10 cellular contexts compared by ENCODE assay signal in the genomic region with DNA sequence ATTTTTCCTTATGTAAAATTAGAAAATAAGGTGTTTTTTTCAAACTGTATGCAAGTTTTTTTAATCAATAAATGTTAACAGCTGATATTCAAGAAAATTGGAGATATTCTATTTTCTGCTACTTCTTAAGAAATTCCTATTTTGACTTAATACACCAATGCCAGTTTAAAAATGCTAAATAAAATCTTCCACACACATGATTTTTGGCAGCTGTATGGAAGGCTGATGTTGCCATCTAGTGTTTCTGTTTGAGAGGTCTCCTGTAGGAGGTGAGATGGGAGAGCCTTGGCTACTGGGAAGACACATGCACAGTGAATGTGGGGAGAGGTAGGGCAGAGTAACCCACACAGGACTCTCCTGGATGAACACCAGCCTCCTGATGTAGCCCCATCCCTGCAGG. TPM values are rescaled to one million over a fixed set of nuclear protein-coding genes. Genes with fewer than 3 reads are reported as not detected.
DNase-seq lines count a peak whose midpoint lies in the region; ATAC-seq, FAIRE-seq and TF ChIP-seq lines count a peak whose summit lies in the region.
"Had no signal": no experiment of that assay in that cellular context is flagged by ENCODE, and none has a peak within 500 bp of the region (broad histone marks: within the 10 kb centered on the region; RNA-seq: fewer than 3 reads in every experiment).

No MANE protein-coding gene starts in this region.

- H3K27ac Mint-ChIP-seq in endodermal cell = no peak overlapping the region
- H3K27ac Mint-ChIP-seq in naive B cell = peak overlapping the region in 1 of 6 donors; percentile 10

- H3K4me1 Mint-ChIP-seq in endodermal cell (no peaks in the 10 kb centered on the region), naive B cell (no peaks in the 10 kb centered on the region)

- no peak overlapping the region for H3K27ac ChIP-seq in endodermal cell (ENCODE audit: low read depth, low read length)
- H3K27ac ChIP-seq: upper lobe of left lung had no signal

- H3K36me3 ChIP-seq in endodermal cell (ENCODE audit: control insufficient read depth, insufficient read depth, low read length) = no peaks in the 10 kb centered on the region
- H3K36me3 ChIP-seq: upper lobe of left lung had no signal

- peak; percentile 76 for FAIRE-seq in TTC549 (lab: Jason Lieb, UNC)
- FAIRE-seq: G401.6 had no signal

- no peak overlapping the region for H3K4me3 ChIP-seq in endodermal cell (ENCODE audit: low read length)
- H3K4me3 ChIP-seq: upper lobe of left lung had no signal

- ATAC-seq in GM21367 (IDR thresholded peaks at IDR 0.05; ENCODE audit: unreplicated experiment) (peak; percentile 89), naive B cell (ENCODE audit: low read depth in 2 of 2) (peak; percentile 72 to 77)

- H3K9ac ChIP-seq in endodermal cell (ENCODE audit: extremely low read depth, low read length, poor library complexity, severe bottlenecking) = no peak overlapping the region

- H3K4me3 Mint-ChIP-seq in endodermal cell (no peak overlapping the region), naive B cell (no peak overlapping the region)

- H3K9me3 ChIP-seq in endodermal cell (ENCODE audit: control insufficient read depth, low read length) = no peaks in the 10 kb centered on the region
- H3K9me3 ChIP-seq: upper lobe of left lung had no signal

- no peaks in the 10 kb centered on the region for H3K36me3 Mint-ChIP-seq in endodermal cell (ENCODE audit: low read depth)
- no peaks in the 10 kb centered on the region for H3K36me3 Mint-ChIP-seq in naive B cell

- TF ChIP-seq CTCF in endodermal cell (conservative IDR thresholded peaks at IDR 0.05) = peak; percentile 79

- H3K27me3 Mint-ChIP-seq in endodermal cell (ENCODE audit: insufficient read depth) = no peaks in the 10 kb centered on the region
- H3K27me3 Mint-ChIP-seq in naive B cell = peaks cover 6 to 18% (median 10%) of the 10 kb centered on the region in 3 donors

- DNase-seq in SHP77 (lab: John Stamatoyannopoulos, UW) (peak; percentile 23 to 42), SHP77 treated with DMSO at 0.1 percent for 48 hours (lab: John Stamatoyannopoulos, UW) (no peak), KG1 (lab: John Stamatoyannopoulos, UW) (peak; percentile 9), endodermal cell (peak; percentile 71), naive B cell (peak; percentile 34), occipital lobe (lab: John Stamatoyannopoulos, UW) (no peak)
- DNase-seq: upper lobe of left lung had no signal

- no peaks in the 10 kb centered on the region for H3K4me1 ChIP-seq in endodermal cell (ENCODE audit: control insufficient read depth, insufficient read depth, low read length)
- H3K4me1 ChIP-seq: upper lobe of left lung had no signal

- no peaks in the 10 kb centered on the region for H3K27me3 ChIP-seq in endodermal cell (ENCODE audit: control insufficient read depth, insufficient read depth, low read length, poor library complexity, severe bottlenecking)
- H3K27me3 ChIP-seq: upper lobe of left lung had no signal

- no peaks in the 10 kb centered on the region for H3K9me3 Mint-ChIP-seq in endodermal cell
- no peaks in the 10 kb centered on the region for H3K9me3 Mint-ChIP-seq in naive B cell

RNA-seq across cellular contexts. Expression of gene OR2B11, which starts 29.2 kb away (rescaled TPM):
- total RNA-seq in endodermal cell (not detected), occipital lobe (not detected)
- not detected for polyA plus RNA-seq in endodermal cell (2013, experiment 1 of 2)
- polyA plus RNA-seq in endodermal cell (2013, experiment 2 of 2) = not detected
- not detected for polyA plus RNA-seq in naive B cell (ENCODE audit: low read depth in 6 of 6)
- total RNA-seq: upper lobe of left lung had no signal

RNA-seq across cellular contexts. Expression of gene OR2C3, which starts 49.2 kb away (rescaled TPM):
- total RNA-seq in endodermal cell (not detected), occipital lobe (not detected)
- polyA plus RNA-seq in endodermal cell (2013, experiment 1 of 2) = not detected
- not detected for polyA plus RNA-seq in endodermal cell (2013, experiment 2 of 2)
- not detected for polyA plus RNA-seq in naive B cell (ENCODE audit: low read depth in 6 of 6)

Comparison
In these comparisons a context has a peak if more than half of its experiments do, and no peak if none do; other contexts are left out.
1. DNase-seq: peak in SHP77 (2 of 2), KG1 (single experiment), endodermal cell (single experiment) and naive B cell (single experiment); none in SHP77 treated with DMSO at 0.1 percent for 48 hours (single experiment) and occipital lobe (single experiment).